Comparison of ENCODE assay signal across 15 cellular contexts in genomic region chr3:170864525-170865208, GRCh38. TPM values are rescaled to one million over a fixed set of nuclear protein-coding genes. Genes with fewer than 3 reads are reported as not detected.
DNase-seq lines count a peak whose midpoint lies in the region; ATAC-seq and TF ChIP-seq lines count a peak whose summit lies in the region.
"Had no signal": no experiment of that assay in that cellular context is flagged by ENCODE, and none has a peak within 500 bp of the region (broad histone marks: within the 10 kb centered on the region; RNA-seq: fewer than 3 reads in every experiment).

No MANE protein-coding gene starts in this region.

- peaks cover 12% of the 10 kb centered on the region for H3K36me3 Mint-ChIP-seq in activated naive CD8-positive, alpha-beta T cell
- H3K36me3 Mint-ChIP-seq in memory B cell: peaks cover 14% of the 10 kb centered on the region

- peak overlapping the region; percentile 22 for H3K27ac Mint-ChIP-seq in activated naive CD8-positive, alpha-beta T cell
- H3K27ac Mint-ChIP-seq in memory B cell: peak overlapping the region; percentile 17

- peaks cover 49% of the 10 kb centered on the region for H3K36me3 ChIP-seq in MG63

- H3K27me3 Mint-ChIP-seq in activated naive CD8-positive, alpha-beta T cell: no peaks in the 10 kb centered on the region
- no peaks in the 10 kb centered on the region for H3K27me3 Mint-ChIP-seq in memory B cell
- H3K27me3 Mint-ChIP-seq: CD4-positive, CD25-positive, alpha-beta regulatory T cell had no signal

- H3K27me3 ChIP-seq in MG63: no peaks in the 10 kb centered on the region
- H3K27me3 ChIP-seq: SJCRH30, spleen had no signal

- no peaks in the 10 kb centered on the region for H3K9me3 ChIP-seq in MG63
- H3K9me3 ChIP-seq: SJCRH30, spleen had no signal

- TF ChIP-seq POLR2A in GM18505 (IDR thresholded peaks at IDR 0.05; ENCODE audit: borderline replicate concordance, extremely low read depth, insufficient read depth, insufficient read length): peak; percentile 19

- ATAC-seq in GM18505 (IDR thresholded peaks at IDR 0.05; ENCODE audit: unreplicated experiment) (no peak), memory B cell (ENCODE audit: low read depth) (no peak), HG03159 (IDR thresholded peaks at IDR 0.05; ENCODE audit: unreplicated experiment) (no peak), HG02885 (IDR thresholded peaks at IDR 0.05; ENCODE audit: poor library complexity, unreplicated experiment) (no peak)

- H3K9me3 Mint-ChIP-seq in activated naive CD8-positive, alpha-beta T cell (ENCODE audit: low read depth): no peaks in the 10 kb centered on the region
- H3K9me3 Mint-ChIP-seq in memory B cell: no peaks in the 10 kb centered on the region
- H3K9me3 Mint-ChIP-seq: CD4-positive, CD25-positive, alpha-beta regulatory T cell had no signal

- H3K4me3 ChIP-seq in MG63: no peak overlapping the region
- H3K4me3 ChIP-seq: SJCRH30, spleen had no signal

- DNase-seq in MG63 (peak; percentile 22), memory B cell (ENCODE audit: low spot score in 2 of 2) (no peak), epidermal melanocyte (ENCODE audit: insufficient read length, low spot score) (no peak), nucleus accumbens (lab: John Stamatoyannopoulos, UW) (no peak)
- DNase-seq: amygdala; CD4-positive, CD25-positive, alpha-beta regulatory T cell; cortex of kidney; NCI-H1694; NCI-H526; spleen had no signal

- no peak overlapping the region for H3K4me3 Mint-ChIP-seq in activated naive CD8-positive, alpha-beta T cell
- H3K4me3 Mint-ChIP-seq in memory B cell: no peak overlapping the region

- peaks cover 12% of the 10 kb centered on the region for H3K4me1 Mint-ChIP-seq in activated naive CD8-positive, alpha-beta T cell (ENCODE audit: low read depth)
- peaks cover 14% of the 10 kb centered on the region for H3K4me1 Mint-ChIP-seq in memory B cell

RNA-seq across cellular contexts. Expression of gene RPL22L1, which starts 5.3 kb away (rescaled TPM):
- total RNA-seq in MG63 (2014; rRNA removed; shearing (Covaris generic); ENCODE audit: low replicate concordance): 249 and 594 TPM in 2 replicates

RNA-seq across cellular contexts. Expression of gene EIF5A2, which starts 43.8 kb away (rescaled TPM):
- total RNA-seq in MG63 (2014; rRNA removed; shearing (Covaris generic); ENCODE audit: low replicate concordance): 15.4 and 25.1 TPM in 2 replicates
